19 cellular contexts compared by ENCODE assay signal in the genomic region with DNA sequence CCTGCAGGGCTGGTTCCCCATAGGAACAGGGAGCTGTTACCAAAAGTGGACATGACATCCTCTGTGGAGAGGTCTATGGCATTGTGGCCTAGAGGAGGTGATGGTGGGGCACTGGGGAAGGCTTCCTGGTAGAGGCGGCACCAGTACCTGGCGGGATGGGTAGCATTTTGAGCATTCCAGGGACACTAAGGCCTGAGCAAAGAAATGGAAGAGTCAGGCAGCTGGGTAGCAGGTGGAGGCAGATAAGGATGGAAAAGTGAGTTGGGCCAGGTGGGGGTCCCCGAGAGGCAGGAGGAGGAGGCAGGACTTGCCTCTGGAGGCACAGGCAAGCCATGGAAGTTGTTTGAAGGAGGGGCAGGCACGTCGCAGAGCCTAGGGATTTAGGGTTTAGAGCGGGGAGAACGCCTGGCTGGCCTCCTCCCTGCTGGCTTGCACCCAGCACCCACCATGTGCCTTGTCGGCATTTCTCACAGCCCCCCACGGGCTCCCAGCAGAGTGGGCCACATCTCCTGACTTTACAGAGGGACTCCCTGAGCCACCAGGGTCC. TPM values are rescaled to one million over a fixed set of nuclear protein-coding genes. Genes with fewer than 3 reads are reported as not detected.
A peak's percentile ranks its signal among the peaks of the same experiment; 100 is the strongest.
DNase-seq lines count a peak whose midpoint lies in the region; ATAC-seq and TF ChIP-seq lines count a peak whose summit lies in the region.
"Had no signal": no experiment of that assay in that cellular context is flagged by ENCODE, and none has a peak within 500 bp of the region (broad histone marks: within the 10 kb centered on the region; RNA-seq: fewer than 3 reads in every experiment).

No MANE protein-coding gene starts in this region.

- no peaks in the 10 kb centered on the region for H3K27me3 Mint-ChIP-seq in dendritic cell treated with granulocyte-macrophage colony-stimulating factor and Interleukin-4, amounts not matched to agents 40 ng/mL and 50 ng/mL, for 4 days
- H3K27me3 Mint-ChIP-seq: CD4-positive, alpha-beta T cell had no signal

- no peak for ATAC-seq in mucosa of descending colon
- no peak for ATAC-seq in stimulated activated effector memory CD8-positive, alpha-beta T cell treated with anti-CD3 and anti-CD28 coated beads, Interleukin-12 subunit alpha, Interleukin-12 subunit beta, amount 100 ng/mL, for 72 hours
- ATAC-seq in HG03095 (IDR thresholded peaks at IDR 0.05; ENCODE audit: unreplicated experiment) = no peak
- ATAC-seq: HCT116 had no signal

- H3K4me3 ChIP-seq in mucosa of descending colon (no peak overlapping the region), smooth muscle cell (no peak overlapping the region)
- H3K4me3 ChIP-seq: SJSA1 had no signal

- H3K4me1 ChIP-seq in mucosa of descending colon (ENCODE audit: low read depth) (peaks cover 21% of the 10 kb centered on the region), smooth muscle cell (ENCODE audit: low read depth) (peaks cover 19% of the 10 kb centered on the region)

- peak overlapping the region; percentile 31 for H3K27ac Mint-ChIP-seq in dendritic cell treated with granulocyte-macrophage colony-stimulating factor and Interleukin-4, amounts not matched to agents 40 ng/mL and 50 ng/mL, for 4 days
- H3K27ac Mint-ChIP-seq in stimulated activated effector memory CD8-positive, alpha-beta T cell treated with anti-CD3 and anti-CD28 coated beads, Interleukin-12 subunit alpha, Interleukin-12 subunit beta, amount 100 ng/mL, for 72 hours = peak overlapping the region; percentile 82
- H3K27ac Mint-ChIP-seq: CD4-positive, alpha-beta T cell had no signal

- intact Hi-C loops in dendritic cell treated with granulocyte-macrophage colony-stimulating factor and Interleukin-4, amounts not matched to agents 40 ng/mL and 50 ng/mL, for 4 days (cut with micrococcal nuclease) = no loop called here
- intact Hi-C loops in mucosa of descending colon (cut with DNase I, micrococcal nuclease) = no loop called here

- H3K27me3 ChIP-seq in smooth muscle cell (ENCODE audit: low read depth) = no peaks in the 10 kb centered on the region
- H3K27me3 ChIP-seq: SJSA1 had no signal

- H2AFZ ChIP-seq in smooth muscle cell (ENCODE audit: low read depth) = no peak overlapping the region

- peak overlapping the region; percentile 39 for H3K27ac ChIP-seq in C4-2B
- H3K27ac ChIP-seq in smooth muscle cell (ENCODE audit: low read depth) = no peak overlapping the region
- H3K27ac ChIP-seq: KMS-11, RWPE1, SJSA1 had no signal

- no peak overlapping the region for H3K4me3 Mint-ChIP-seq in dendritic cell treated with granulocyte-macrophage colony-stimulating factor and Interleukin-4, amounts not matched to agents 40 ng/mL and 50 ng/mL, for 4 days
- H3K4me3 Mint-ChIP-seq in stimulated activated effector memory CD8-positive, alpha-beta T cell treated with anti-CD3 and anti-CD28 coated beads, Interleukin-12 subunit alpha, Interleukin-12 subunit beta, amount 100 ng/mL, for 72 hours = no peak overlapping the region
- H3K4me3 Mint-ChIP-seq: CD4-positive, alpha-beta T cell had no signal

- H3K9me3 ChIP-seq in mucosa of descending colon (no peaks in the 10 kb centered on the region), smooth muscle cell (replicated peaks; ENCODE audit: low read depth) (no peaks in the 10 kb centered on the region)
- H3K9me3 ChIP-seq: SJSA1 had no signal

- H3K36me3 ChIP-seq in mucosa of descending colon (ENCODE audit: low read depth) (no peaks in the 10 kb centered on the region), smooth muscle cell (ENCODE audit: low read depth) (no peaks in the 10 kb centered on the region)

- H4K20me1 ChIP-seq in smooth muscle cell (ENCODE audit: low read depth) = no peaks in the 10 kb centered on the region

- H3K4me1 Mint-ChIP-seq in dendritic cell treated with granulocyte-macrophage colony-stimulating factor and Interleukin-4, amounts not matched to agents 40 ng/mL and 50 ng/mL, for 4 days (ENCODE audit: low read depth) = peaks cover 83% of the 10 kb centered on the region
- peaks cover 66% of the 10 kb centered on the region for H3K4me1 Mint-ChIP-seq in stimulated activated effector memory CD8-positive, alpha-beta T cell treated with anti-CD3 and anti-CD28 coated beads, Interleukin-12 subunit alpha, Interleukin-12 subunit beta, amount 100 ng/mL, for 72 hours

- H3K9me3 Mint-ChIP-seq in dendritic cell treated with granulocyte-macrophage colony-stimulating factor and Interleukin-4, amounts not matched to agents 40 ng/mL and 50 ng/mL, for 4 days = no peaks in the 10 kb centered on the region
- no peaks in the 10 kb centered on the region for H3K9me3 Mint-ChIP-seq in stimulated activated effector memory CD8-positive, alpha-beta T cell treated with anti-CD3 and anti-CD28 coated beads, Interleukin-12 subunit alpha, Interleukin-12 subunit beta, amount 100 ng/mL, for 72 hours
- H3K9me3 Mint-ChIP-seq: CD4-positive, alpha-beta T cell had no signal

- H3K79me2 ChIP-seq in smooth muscle cell (ENCODE audit: low read depth) = no peaks in the 10 kb centered on the region

- no peaks in the 10 kb centered on the region for H3F3A ChIP-seq in smooth muscle cell (ENCODE audit: low read depth)

- 83% methylated on average over 9 of the region's 9 CpGs for WGBS in smooth muscle cell (ENCODE audit: low lambda C conversion rate)

- H3K36me3 Mint-ChIP-seq in dendritic cell treated with granulocyte-macrophage colony-stimulating factor and Interleukin-4, amounts not matched to agents 40 ng/mL and 50 ng/mL, for 4 days (ENCODE audit: low read depth) = peaks cover 33% of the 10 kb centered on the region
- peaks cover 8% of the 10 kb centered on the region for H3K36me3 Mint-ChIP-seq in stimulated activated effector memory CD8-positive, alpha-beta T cell treated with anti-CD3 and anti-CD28 coated beads, Interleukin-12 subunit alpha, Interleukin-12 subunit beta, amount 100 ng/mL, for 72 hours

- DNase-seq in mucosa of descending colon (peak in 2 of 3 donors; percentile 26 to 46), HuH-7.5 (ENCODE audit: low spot score) (no peak), smooth muscle cell (lab: John Stamatoyannopoulos, UW; ENCODE audit: unreplicated experiment) (no peak), DMS153 treated with DMSO at 0.1 percent for 48 hours (lab: John Stamatoyannopoulos, UW; ENCODE audit: unreplicated experiment) (no peak)
- no peak for DNase-seq in stimulated activated effector memory CD8-positive, alpha-beta T cell treated with anti-CD3 and anti-CD28 coated beads, Interleukin-12 subunit alpha, Interleukin-12 subunit beta, amount 100 ng/mL, for 72 hours (ENCODE audit: low spot score in 2 of 2)
- DNase-seq: ACHN; AML-193; CD4-positive, alpha-beta T cell; DMS79; NCI-H1436; NCI-H748 treated with DMSO at 0.1 percent for 48 hours; OCI-M1 had no signal

- TF ChIP-seq CTCF in C4-2B (conservative IDR thresholded peaks at IDR 0.05) = no peak
- no peak for TF ChIP-seq CTCF in mucosa of descending colon (IDR thresholded peaks at IDR 0.05)
- no peak for TF ChIP-seq CTCF in smooth muscle cell (IDR thresholded peaks at IDR 0.05; ENCODE audit: borderline replicate concordance, insufficient read depth, poor library complexity, severe bottlenecking)

- H3K4me2 ChIP-seq in smooth muscle cell = no peak overlapping the region
- H3K4me2 ChIP-seq: KMS-11 had no signal

- H3K9ac ChIP-seq in smooth muscle cell (ENCODE audit: low read depth) = no peak overlapping the region
- H3K9ac ChIP-seq: KMS-11 had no signal

RNA-seq across cellular contexts. Expression of gene ADCY7, which starts 5.1 kb away (rescaled TPM):
- total RNA-seq in mucosa of descending colon (10 to 100 TPM; 12.4 to 25.0 (median 22.7) TPM), smooth muscle cell (31.6 and 37.1 TPM in 2 replicates)
- polyA plus RNA-seq in smooth muscle cell = 28.1 and 30.7 TPM in 2 replicates

Comparison
In these comparisons a context has a peak if more than half of its experiments do, and no peak if none do; other contexts are left out.
1. DNase-seq: peak in mucosa of descending colon (2 of 3); none in stimulated activated effector memory CD8-positive, alpha-beta T cell treated with anti-CD3 and anti-CD28 coated beads, Interleukin-12 subunit alpha, Interleukin-12 subunit beta, amount 100 ng/mL, for 72 hours (0 of 2), HuH-7.5 (single experiment), smooth muscle cell (single experiment) and DMS153 treated with DMSO at 0.1 percent for 48 hours (single experiment).